14 cellular contexts compared by ENCODE assay signal in the genomic region with DNA sequence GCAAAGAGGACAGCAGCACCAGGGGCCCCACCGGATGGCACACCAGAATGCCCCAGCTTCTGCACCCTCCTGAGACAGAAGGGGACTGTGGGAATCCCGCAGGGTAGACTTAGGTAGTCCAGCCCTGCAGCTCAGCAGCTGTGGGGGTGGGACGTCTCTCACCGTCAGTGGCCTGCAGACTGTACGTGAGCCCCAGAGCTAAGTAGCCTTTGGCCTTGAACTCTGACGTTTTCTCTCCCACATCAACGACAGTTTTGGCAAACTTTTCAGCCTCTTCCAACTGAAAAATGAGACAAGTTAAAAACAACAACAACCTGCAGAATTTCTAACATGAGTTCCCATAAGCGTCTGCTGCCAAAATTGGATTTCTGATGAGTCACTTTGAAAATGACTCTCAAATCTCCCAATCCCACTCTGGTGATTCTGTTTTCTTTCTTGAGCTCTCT.
DNase-seq lines count a peak whose midpoint lies in the region; TF ChIP-seq lines count a peak whose summit lies in the region.
"Had no signal": no experiment of that assay in that cellular context is flagged by ENCODE, and none has a peak within 500 bp of the region (broad histone marks: within the 10 kb centered on the region; RNA-seq: fewer than 3 reads in every experiment).

No MANE protein-coding gene starts in this region.

- H3K27me3 Mint-ChIP-seq in mesothelial cell of epicardium (ENCODE audit: low read depth), result no peaks in the 10 kb centered on the region

- H3K27ac Mint-ChIP-seq in mesothelial cell of epicardium, result peak overlapping the region; percentile 68
- H3K27ac Mint-ChIP-seq: CD4-positive, alpha-beta memory T cell had no signal

- no peak overlapping the region for H3K4me3 Mint-ChIP-seq in mesothelial cell of epicardium
- H3K4me3 Mint-ChIP-seq: CD4-positive, alpha-beta memory T cell had no signal

- peaks cover 12% of the 10 kb centered on the region for H3K36me3 Mint-ChIP-seq in mesothelial cell of epicardium
- H3K36me3 Mint-ChIP-seq: CD4-positive, alpha-beta memory T cell had no signal

- DNase-seq in RPMI7951 (ENCODE audit: low read depth) (peak; percentile 21), choroid plexus epithelial cell (ENCODE audit: low read depth) (peak; percentile 67), mesothelial cell of epicardium (ENCODE audit: low spot score in 2 of 2, unreplicated experiment in 2 of 2) (no peak), testis (peak; percentile 60), NCI-H345 (lab: John Stamatoyannopoulos, UW) (no peak), NCI-H2107 (lab: John Stamatoyannopoulos, UW) (no peak)
- no peak for DNase-seq in activated CD4-positive, alpha-beta T cell treated with anti-CD3 and anti-CD28 coated beads for 4 hours
- DNase-seq in central memory CD4-positive, alpha-beta T cell, result no peak
- DNase-seq: CD4-positive, alpha-beta memory T cell; heart left ventricle; NCI-H2081; T1000; upper lobe of right lung had no signal

- no peak for TF ChIP-seq POLR2A in testis (IDR thresholded peaks at IDR 0.05)

- TF ChIP-seq CTCF in choroid plexus epithelial cell (conservative IDR thresholded peaks at IDR 0.05; ENCODE audit: low read depth, low read length) (no peak), mesothelial cell of epicardium (IDR thresholded peaks at IDR 0.05; ENCODE audit: unreplicated experiment) (no peak), testis (IDR thresholded peaks at IDR 0.05) (no peak)

- H3K9me3 ChIP-seq in testis, result no peaks in the 10 kb centered on the region
- H3K9me3 ChIP-seq: ascending aorta, heart left ventricle, upper lobe of right lung had no signal

- H3K4me3 ChIP-seq in choroid plexus epithelial cell (ENCODE audit: low read depth, low read length) (no peak overlapping the region), testis (no peak overlapping the region)
- H3K4me3 ChIP-seq: ascending aorta, heart left ventricle, upper lobe of right lung had no signal

- no peaks in the 10 kb centered on the region for H3K36me3 ChIP-seq in testis (ENCODE audit: low read depth, missing control alignments)

- no peaks in the 10 kb centered on the region for H3K27me3 ChIP-seq in testis
- H3K27me3 ChIP-seq: ascending aorta, heart left ventricle, upper lobe of right lung had no signal

- H3K4me1 Mint-ChIP-seq in mesothelial cell of epicardium, result peaks cover 30% of the 10 kb centered on the region

- WGBS in testis, 2 donors, result 45 to 77% methylated on average over 6 to 8 of the region's 8 CpGs

- no peaks in the 10 kb centered on the region for H3K9me3 Mint-ChIP-seq in mesothelial cell of epicardium
- H3K9me3 Mint-ChIP-seq: CD4-positive, alpha-beta memory T cell had no signal

- H3K4me1 ChIP-seq in testis, result peaks cover 10% of the 10 kb centered on the region

- no peak overlapping the region for H3K27ac ChIP-seq in testis
- H3K27ac ChIP-seq: upper lobe of right lung had no signal

- intact Hi-C loops in testis (cut with DNase I; ENCODE audit: low total_unique reads), result no loop called here

Comparison
In these comparisons a context has a peak if more than half of its experiments do, and no peak if none do; other contexts are left out.
1. DNase-seq: peak in RPMI7951 (single experiment), choroid plexus epithelial cell (single experiment) and testis (single experiment); none in mesothelial cell of epicardium (0 of 2), NCI-H345 (single experiment), activated CD4-positive, alpha-beta T cell treated with anti-CD3 and anti-CD28 coated beads for 4 hours (0 of 2), NCI-H2107 (single experiment) and central memory CD4-positive, alpha-beta T cell (single experiment).